9 cellular contexts compared by ENCODE assay signal in the genomic region with DNA sequence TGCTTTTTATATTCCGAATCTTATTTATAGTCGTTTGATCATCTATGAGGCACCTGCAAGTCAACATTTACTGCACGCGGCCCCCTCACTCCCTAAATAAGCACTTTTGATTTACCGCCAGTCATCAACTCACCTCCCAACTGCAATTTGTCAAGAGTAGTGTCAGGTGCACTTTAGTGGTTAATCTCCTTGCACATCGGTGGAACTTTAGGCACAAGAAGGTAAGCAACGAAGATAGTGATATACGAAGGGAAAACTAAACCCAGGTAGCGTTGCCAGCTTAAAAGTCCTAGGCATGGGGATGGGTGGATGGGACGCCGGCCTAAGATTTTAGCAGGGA. TPM values are rescaled to one million over a fixed set of nuclear protein-coding genes. Genes with fewer than 3 reads are reported as not detected.
DNase-seq lines count a peak whose midpoint lies in the region; ATAC-seq and TF ChIP-seq lines count a peak whose summit lies in the region.
"Had no signal": no experiment of that assay in that cellular context is flagged by ENCODE, and none has a peak within 500 bp of the region (broad histone marks: within the 10 kb centered on the region; RNA-seq: fewer than 3 reads in every experiment).

No MANE protein-coding gene starts in this region.

- H3K27ac ChIP-seq in left ventricle myocardium inferior (replicated peaks) (peak overlapping the region; percentile 88), muscle layer of duodenum (ENCODE audit: low read length) (no peak overlapping the region), urinary bladder (ENCODE audit: low read depth) (no peak overlapping the region)
- no peak overlapping the region for H3K27ac ChIP-seq in CD4-positive, alpha-beta memory T cell (ENCODE audit: low read depth, low read length)

- no peak overlapping the region for H3K27ac Mint-ChIP-seq in CD4-positive, alpha-beta memory T cell

- H3K9ac ChIP-seq in endocrine pancreas (ENCODE audit: control insufficient read depth, insufficient read depth, low read length): peak overlapping the region; percentile 86

- DNase-seq in left ventricle myocardium inferior (no peak), Right ventricle myocardium superior (no peak), GM10266 (ENCODE audit: extremely low spot score) (no peak), T1000 (lab: John Stamatoyannopoulos, UW) (no peak)
- DNase-seq in CD4-positive, alpha-beta memory T cell: no peak
- DNase-seq: stimulated activated CD4-positive, alpha-beta T cell treated with anti-CD3 and anti-CD28 coated beads, Interleukin-4, amount 100 ng/mL, for 1 hour had no signal

- peaks cover 0 to 8% (median 1%) of the 10 kb centered on the region in 4 donors for H3K4me1 Mint-ChIP-seq in CD4-positive, alpha-beta memory T cell

- peaks cover 55% of the 10 kb centered on the region for H3K4me1 ChIP-seq in left ventricle myocardium inferior
- peaks cover 32% of the 10 kb centered on the region for H3K4me1 ChIP-seq in endocrine pancreas (ENCODE audit: control insufficient read depth, insufficient read depth, low read length)
- peaks cover 0 to 3% of the 10 kb centered on the region in 2 donors for H3K4me1 ChIP-seq in muscle layer of duodenum (ENCODE audit: control insufficient read depth in 1 of 2, insufficient read depth in 2 of 2, low read length in 2 of 2)
- no peaks in the 10 kb centered on the region for H3K4me1 ChIP-seq in urinary bladder (ENCODE audit: insufficient read depth)
- H3K4me1 ChIP-seq in CD4-positive, alpha-beta memory T cell (ENCODE audit: insufficient read depth, low read length): no peaks in the 10 kb centered on the region

- TF ChIP-seq CTCF in left ventricle myocardium inferior (IDR thresholded peaks at IDR 0.05; ENCODE audit: borderline replicate concordance): no peak
- TF ChIP-seq CTCF in GM10266 (IDR thresholded peaks at IDR 0.05; ENCODE audit: control insufficient read depth, insufficient read depth, low read depth, missing control alignments): no peak

- H3K36me3 Mint-ChIP-seq in CD4-positive, alpha-beta memory T cell: no peaks in the 10 kb centered on the region

- H3K9me3 ChIP-seq in left ventricle myocardium inferior (replicated peaks) (no peaks in the 10 kb centered on the region), endocrine pancreas (ENCODE audit: control insufficient read depth, low read length) (no peaks in the 10 kb centered on the region), muscle layer of duodenum (ENCODE audit: control insufficient read depth in 1 of 2, low read length in 2 of 2) (no peaks in the 10 kb centered on the region)
- no peaks in the 10 kb centered on the region for H3K9me3 ChIP-seq in CD4-positive, alpha-beta memory T cell (ENCODE audit: control insufficient read depth in 1 of 2, low read length in 2 of 2)

- H3K27me3 ChIP-seq in left ventricle myocardium inferior (ENCODE audit: low read depth) (no peaks in the 10 kb centered on the region), endocrine pancreas (ENCODE audit: control insufficient read depth, insufficient read depth, low read length) (no peaks in the 10 kb centered on the region), muscle layer of duodenum (ENCODE audit: low read depth, low read length) (no peaks in the 10 kb centered on the region)
- no peaks in the 10 kb centered on the region for H3K27me3 ChIP-seq in CD4-positive, alpha-beta memory T cell (ENCODE audit: insufficient read depth, low read length)

- H3K36me3 ChIP-seq in left ventricle myocardium inferior (no peaks in the 10 kb centered on the region), endocrine pancreas (ENCODE audit: control insufficient read depth, insufficient read depth, low read length) (no peaks in the 10 kb centered on the region), muscle layer of duodenum (ENCODE audit: control insufficient read depth in 1 of 2, insufficient read depth in 2 of 2, low read length in 2 of 2) (no peaks in the 10 kb centered on the region), urinary bladder (ENCODE audit: insufficient read depth) (no peaks in the 10 kb centered on the region)
- H3K36me3 ChIP-seq in CD4-positive, alpha-beta memory T cell (ENCODE audit: insufficient read depth, low read length): no peaks in the 10 kb centered on the region

- peaks cover 0 to 7% (median 3%) of the 10 kb centered on the region in 8 donors for H3K9me3 Mint-ChIP-seq in CD4-positive, alpha-beta memory T cell

- intact Hi-C loops in left ventricle myocardium inferior (cut with micrococcal nuclease) (no loop called here), Right ventricle myocardium superior (cut with DNase I) (no loop called here)
- intact Hi-C loops in CD4-positive, alpha-beta memory T cell (cut with micrococcal nuclease): no loop called here

- H3K4me3 Mint-ChIP-seq in CD4-positive, alpha-beta memory T cell: peak overlapping the region in 2 of 8 donors; percentile 15 to 53

- ATAC-seq in Right ventricle myocardium superior (ENCODE audit: poor library complexity): no peak

- POLR2A ChIA-PET in CD4-positive, alpha-beta memory T cell (lab: Charles Lee; ENCODE audit: partially characterized antibody): no interaction called here

- H3K27me3 Mint-ChIP-seq in CD4-positive, alpha-beta memory T cell: peaks cover 12 to 19% of the 10 kb centered on the region in 2 donors

- CTCF ChIA-PET in CD4-positive, alpha-beta memory T cell (lab: Charles Lee; ENCODE audit: partially characterized antibody): no interaction called here

- peak overlapping the region; percentile 75 for H3K4me3 ChIP-seq in left ventricle myocardium inferior
- peak overlapping the region; percentile 74 for H3K4me3 ChIP-seq in endocrine pancreas (ENCODE audit: control insufficient read depth, insufficient read depth, low read length)
- H3K4me3 ChIP-seq in muscle layer of duodenum (ENCODE audit: low read depth in 1 of 2, low read length in 2 of 2): peak overlapping the region; percentile 64 to 86
- peak overlapping the region; percentile 84 for H3K4me3 ChIP-seq in urinary bladder (ENCODE audit: low read depth, low read length)
- H3K4me3 ChIP-seq in CD4-positive, alpha-beta memory T cell (ENCODE audit: low read length in 2 of 2): no peak overlapping the region

- 35% methylated on average over 11 of the region's 11 CpGs for WGBS in urinary bladder

RNA-seq across cellular contexts. Expression of gene RNF180, which starts 0.5 kb away (rescaled TPM):
- total RNA-seq in left ventricle myocardium inferior (12.9 TPM), Right ventricle myocardium superior (12.4 TPM), urinary bladder (23.8 TPM)
- 5.6 TPM for polyA plus RNA-seq in urinary bladder
- total RNA-seq in CD4-positive, alpha-beta memory T cell: not detected
- polyA plus RNA-seq in CD4-positive, alpha-beta memory T cell: not detected

Comparison
In these comparisons a context has a peak if more than half of its experiments do, and no peak if none do; other contexts are left out.
1. H3K4me3 ChIP-seq: peak in left ventricle myocardium inferior (single experiment), endocrine pancreas (single experiment), muscle layer of duodenum (2 of 2) and urinary bladder (single experiment); none in CD4-positive, alpha-beta memory T cell (0 of 2).
2. RNA of gene RNF180, which starts 0.5 kb away (total RNA-seq): 23.8 TPM in urinary bladder (single experiment), 12.9 TPM in left ventricle myocardium inferior (single experiment) and 12.4 TPM in Right ventricle myocardium superior (single experiment); not detected in CD4-positive, alpha-beta memory T cell; every median in the first group is over 10 times any median in the second.